1 cellular context compared by ENCODE assay signal in genomic region chr16:50505714-50506542, GRCh38.
TF ChIP-seq lines count a peak whose summit lies in the region.

No MANE protein-coding gene starts in this region.

TF ChIP-seq in GM23338, 12 proteins besides CTCF, POLR2A, EP300 and RAD21 (continued from another document):
- no peak for TF ChIP-seq ETS1 (IDR thresholded peaks at IDR 0.05)
- TF ChIP-seq NANOG (IDR thresholded peaks at IDR 0.05; ENCODE audit: borderline replicate concordance), result no peak
- no peak for TF ChIP-seq REST (IDR thresholded peaks at IDR 0.05; ENCODE audit: unreplicated experiment)
- TF ChIP-seq EZH2phosphoT487 (IDR thresholded peaks at IDR 0.05; ENCODE audit: unreplicated experiment), result no peak
- TF ChIP-seq JUNB (IDR thresholded peaks at IDR 0.05; ENCODE audit: unreplicated experiment), result no peak
- no peak for TF ChIP-seq ZNF114 (CRISPR knock-in tag; IDR thresholded peaks at IDR 0.05)
- TF ChIP-seq STAT1 (IDR thresholded peaks at IDR 0.05; ENCODE audit: unreplicated experiment), result no peak
- TF ChIP-seq POLR2AphosphoS5 (IDR thresholded peaks at IDR 0.05; ENCODE audit: low read depth), result no peak
- no peak for TF ChIP-seq EZH2 (IDR thresholded peaks at IDR 0.05; ENCODE audit: low read depth, unreplicated experiment)
